Comparison of ENCODE assay signal across 2 cellular contexts in genomic region chr20:3237011-3237957, GRCh38.
A peak's percentile ranks its signal among the peaks of the same experiment; 100 is the strongest.
TF ChIP-seq lines count a peak whose summit lies in the region.

No MANE protein-coding gene starts in this region.

TF ChIP-seq in A549, 52 proteins besides CTCF, POLR2A, EP300 and RAD21:
- TF ChIP-seq MAFK (IDR thresholded peaks at IDR 0.05; ENCODE audit: partially characterized antibody): peak; percentile 47
- no peak for TF ChIP-seq NR3C1 (IDR thresholded peaks at IDR 0.05)
- no peak for TF ChIP-seq EHMT2 (IDR thresholded peaks at IDR 0.05; ENCODE audit: low read depth)

TF ChIP-seq in GM23338, 12 proteins besides CTCF, POLR2A, EP300 and RAD21:
- TF ChIP-seq ZNF462 (CRISPR knock-in tag; IDR thresholded peaks at IDR 0.05) (no peak), STAT1 (IDR thresholded peaks at IDR 0.05; ENCODE audit: unreplicated experiment) (no peak), JUNB (IDR thresholded peaks at IDR 0.05; ENCODE audit: unreplicated experiment) (no peak), NANOG (IDR thresholded peaks at IDR 0.05; ENCODE audit: borderline replicate concordance) (no peak), EZH2phosphoT487 (IDR thresholded peaks at IDR 0.05; ENCODE audit: unreplicated experiment) (no peak), EZH2 (IDR thresholded peaks at IDR 0.05; ENCODE audit: low read depth, unreplicated experiment) (no peak), POLR2AphosphoS5 (IDR thresholded peaks at IDR 0.05; ENCODE audit: low read depth) (no peak), REST (IDR thresholded peaks at IDR 0.05; ENCODE audit: unreplicated experiment) (no peak)
